ENCODE assay signal across 7 cellular contexts in the genomic region with DNA sequence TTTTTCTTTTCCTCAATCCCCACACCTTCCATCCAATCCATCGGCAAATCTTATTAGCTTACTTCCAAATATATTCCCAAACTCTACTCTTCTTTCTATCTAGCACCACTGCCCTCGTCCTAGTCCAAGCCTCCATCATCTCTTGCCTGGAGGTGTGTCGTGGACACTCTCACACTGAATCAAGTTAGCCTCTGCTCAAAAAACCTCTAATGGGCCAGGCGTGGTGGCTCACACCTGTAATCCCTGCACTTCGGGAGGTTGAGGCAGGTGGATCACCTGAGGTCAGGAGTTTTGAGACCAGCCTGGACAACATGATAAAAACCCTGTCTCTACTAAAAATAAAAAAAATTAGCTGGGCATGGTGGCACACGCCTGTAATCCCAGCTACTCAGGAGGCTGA.
"Had no signal": no experiment of that assay in that cellular context is flagged by ENCODE, and none has a peak within 500 bp of the region (broad histone marks: within the 10 kb centered on the region; RNA-seq: fewer than 3 reads in every experiment).

No MANE protein-coding gene starts in this region.

- ATAC-seq: HepG2, K562 had no signal

- H3K4me3 ChIP-seq: K562 had no signal

- DNase-seq: IMR-90, KBM-7, KG1 had no signal

- H3K27ac ChIP-seq: HL-60, KMS-11 had no signal
